1 cellular context compared by ENCODE assay signal in genomic region chr14:61673305-61673704, GRCh38.
TF ChIP-seq lines count a peak whose summit lies in the region.

No MANE protein-coding gene starts in this region.

TF ChIP-seq in GM23338, 12 proteins besides CTCF, POLR2A, EP300 and RAD21 (continued from another document):
- TF ChIP-seq ZNF462 (CRISPR knock-in tag; IDR thresholded peaks at IDR 0.05), result no peak
- no peak for TF ChIP-seq POLR2AphosphoS5 (IDR thresholded peaks at IDR 0.05; ENCODE audit: low read depth)
- no peak for TF ChIP-seq REST (IDR thresholded peaks at IDR 0.05; ENCODE audit: unreplicated experiment)
- TF ChIP-seq EZH2 (IDR thresholded peaks at IDR 0.05; ENCODE audit: low read depth, unreplicated experiment), result no peak
- no peak for TF ChIP-seq CREB1 (CRISPR knock-in tag; IDR thresholded peaks at IDR 0.05; ENCODE audit: low read depth)
- TF ChIP-seq STAT1 (IDR thresholded peaks at IDR 0.05; ENCODE audit: unreplicated experiment), result no peak
